In the genomic region with DNA sequence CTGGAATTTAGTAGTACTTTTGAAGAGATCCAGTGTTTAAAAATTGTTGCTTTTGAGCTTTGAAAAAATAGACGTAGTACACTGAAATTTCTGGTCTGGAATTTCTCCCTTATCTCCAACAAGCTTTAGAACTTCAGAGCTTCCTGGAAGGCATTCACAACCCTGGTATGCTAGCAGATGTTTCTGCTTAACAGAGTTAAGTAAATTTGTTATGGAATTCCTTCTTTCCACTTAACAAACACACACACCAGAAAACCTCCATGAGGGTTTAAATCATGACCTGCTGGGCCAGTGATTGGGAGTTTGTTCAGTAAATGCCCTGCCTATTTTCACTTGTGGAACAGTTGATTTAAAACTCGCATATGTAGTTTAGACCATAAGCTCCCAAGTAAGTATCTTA, we compare ENCODE assay signal across 1 cellular context.
TF ChIP-seq lines count a peak whose summit lies in the region.

No MANE protein-coding gene starts in this region.

TF ChIP-seq in IMR-90, 13 proteins besides CTCF, POLR2A, EP300 and RAD21:
- TF ChIP-seq MXI1 (IDR thresholded peaks at IDR 0.05; ENCODE audit: borderline replicate concordance, low read depth, low read length): no peak
